Comparison of ENCODE assay signal across 8 cellular contexts in genomic region chr9:131417264-131418142, GRCh38. TPM values are rescaled to one million over a fixed set of nuclear protein-coding genes. Genes with fewer than 3 reads are reported as not detected.
DNase-seq lines count a peak whose midpoint lies in the region; ATAC-seq, FAIRE-seq and TF ChIP-seq lines count a peak whose summit lies in the region.

No MANE protein-coding gene starts in this region.

- H3K4me1 Mint-ChIP-seq in effector memory CD8-positive, alpha-beta T cell (ENCODE audit: low read depth in 2 of 2) = peaks cover 79 to 89% of the 10 kb centered on the region in 2 donors

- no peaks in the 10 kb centered on the region for H3K9me3 ChIP-seq in prostate gland

- intact Hi-C loops in prostate gland (cut with DNase I) = no loop called here

- WGBS in prostate gland = 51% methylated on average over 13 of the region's 13 CpGs

- no peaks in the 10 kb centered on the region for H3K9me3 Mint-ChIP-seq in effector memory CD8-positive, alpha-beta T cell

- peak overlapping the region; percentile 89 to 93 for H3K27ac Mint-ChIP-seq in effector memory CD8-positive, alpha-beta T cell

- H3K4me1 ChIP-seq in prostate gland (replicated peaks) = peaks cover 38% of the 10 kb centered on the region

- no peaks in the 10 kb centered on the region for H3K36me3 ChIP-seq in prostate gland

- FAIRE-seq in D721Med (lab: Jason Lieb, UNC) = no peak

- DNase-seq in EH (ENCODE audit: low read depth) (peak; percentile 36), LNCaP clone FGC (ENCODE audit: low read depth) (no peak), prostate gland (ENCODE audit: low spot score) (no peak), SIG-M5 treated with dmso at 0.1 percent for 504 hours (lab: John Stamatoyannopoulos, UW; ENCODE audit: unreplicated experiment) (no peak), NCI-H345 treated with DMSO at 0.1 percent for 48 hours (lab: John Stamatoyannopoulos, UW; ENCODE audit: unreplicated experiment) (no peak), D721Med (ENCODE audit: insufficient read length, low spot score) (no peak)
- no peak for DNase-seq in effector memory CD8-positive, alpha-beta T cell

- H3K27me3 Mint-ChIP-seq in effector memory CD8-positive, alpha-beta T cell = no peaks in the 10 kb centered on the region

- no peak for TF ChIP-seq POLR2A in prostate gland (IDR thresholded peaks at IDR 0.05)

- H3K36me3 Mint-ChIP-seq in effector memory CD8-positive, alpha-beta T cell (ENCODE audit: insufficient read depth) = peaks cover 35% of the 10 kb centered on the region

- ATAC-seq in effector memory CD8-positive, alpha-beta T cell (replicated peaks) = peak; percentile 21
- no peak for ATAC-seq in HG03571 (IDR thresholded peaks at IDR 0.05; ENCODE audit: unreplicated experiment)

- H3K27me3 ChIP-seq in prostate gland (replicated peaks; ENCODE audit: insufficient read depth) = no peaks in the 10 kb centered on the region

- TF ChIP-seq CTCF in LNCaP clone FGC (IDR thresholded peaks at IDR 0.05; ENCODE audit: control insufficient read depth, extremely low read depth, insufficient read depth) (no peak), prostate gland (IDR thresholded peaks at IDR 0.05) (no peak), D721Med (IDR thresholded peaks at IDR 0.05; ENCODE audit: insufficient read depth, missing control alignments) (no peak)

- H3K27ac ChIP-seq in prostate gland = peak overlapping the region; percentile 67 to 71

- peak overlapping the region; percentile 72 to 73 for H3K4me3 Mint-ChIP-seq in effector memory CD8-positive, alpha-beta T cell

- peak overlapping the region; percentile 4; the same call in 1 of the 2 replicates for H3K4me3 ChIP-seq in LNCaP clone FGC (ENCODE audit: low read depth, low read length)
- no peak overlapping the region for H3K4me3 ChIP-seq in prostate gland

RNA-seq across cellular contexts. Expression of gene PRRC2B, which starts 23.6 kb away (rescaled TPM):
- total RNA-seq in prostate gland = 100 to 1,000 TPM in 1 of 2 donors, 10 to 100 TPM in 1; 94.7 to 197 TPM
